34 cellular contexts compared by ENCODE assay signal in the genomic region with DNA sequence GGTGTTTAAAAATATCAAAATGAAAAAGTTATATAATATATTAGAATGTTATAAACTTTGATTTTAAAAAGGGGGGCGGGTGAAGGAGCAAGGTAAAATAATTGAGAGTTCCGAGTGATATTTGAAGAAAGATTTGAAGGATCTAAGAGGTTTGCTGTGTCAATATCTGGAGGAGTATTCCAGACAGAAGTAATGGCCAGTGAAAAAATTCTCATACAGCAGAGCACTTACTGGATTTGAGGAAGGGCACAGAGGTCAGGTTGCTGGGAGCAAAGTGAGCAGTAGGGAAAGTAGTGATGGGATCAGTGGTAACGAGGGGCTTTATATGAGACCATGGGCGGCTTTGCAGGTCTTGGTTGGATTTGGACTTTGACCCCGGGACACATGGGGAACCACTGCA.
"Had no signal": no experiment of that assay in that cellular context is flagged by ENCODE, and none has a peak within 500 bp of the region (broad histone marks: within the 10 kb centered on the region; RNA-seq: fewer than 3 reads in every experiment).

No MANE protein-coding gene starts in this region.

- H3K4me1 ChIP-seq: adrenal gland, body of pancreas, breast epithelium had no signal

- FAIRE-seq: astrocyte, TTC549 had no signal

- H3K27ac ChIP-seq: adrenal gland, body of pancreas, brain microvascular endothelial cell, breast epithelium, VCaP had no signal

- H3K27me3 ChIP-seq: adrenal gland, body of pancreas, brain microvascular endothelial cell, breast epithelium had no signal

- ATAC-seq: activated CD8-positive, alpha-beta T cell treated with anti-CD3 and anti-CD28 coated beads for 36 hours; activated naive CD4-positive, alpha-beta T cell treated with anti-CD3 and anti-CD28 coated beads, Interleukin-2, amount 50 U/mL, for 72 hours; activated T-cell treated with anti-CD3 and anti-CD28 coated beads, Interleukin-2, amount 50 U/mL, for 4 hours; activated T-cell treated with anti-CD3 and anti-CD28 coated beads, Interleukin-2, amount 50 U/mL, for 72 hours; activated T-helper 17 cell treated with anti-CD3 and anti-CD28 coated beads, Interleukin-2, amount 50 U/mL, for 72 hours; body of pancreas had no signal

- H3K36me3 ChIP-seq: adrenal gland, brain microvascular endothelial cell, breast epithelium had no signal

- DNase-seq: activated B cell treated with CpG ODN at 0.5 μM for 24 hours; activated CD4-positive, alpha-beta memory T cell treated with anti-CD3 and anti-CD28 coated beads for 36 hours; activated CD4-positive, alpha-beta T cell treated with anti-CD3 and anti-CD28 coated beads for 4 hours; activated CD4-positive, alpha-beta T cell treated with anti-CD3 and anti-CD28 coated beads, Interleukin-2, amount 10 ng/mL, durations not matched to agents 24 days and 14 days; activated CD4-positive, alpha-beta T cell treated with anti-CD3 and anti-CD28 coated beads, Interleukin-2, amount 50 U/mL, for 1 hour; activated CD4-positive, alpha-beta T cell treated with anti-CD3 and anti-CD28 coated beads, Interleukin-2, amount 50 U/mL, for 4 hours; activated CD4-positive, CD25-positive, alpha-beta regulatory T cell treated with anti-CD3 and anti-CD28 coated beads, Interleukin-2, amount 50 U/mL, for 72 hours; activated CD8-positive, alpha-beta memory T cell treated with anti-CD3 and anti-CD28 coated beads, Interleukin-2, amount 50 U/mL, for 4 hours; activated CD8-positive, alpha-beta T cell treated with anti-CD3 and anti-CD28 coated beads for 36 hours; activated effector memory CD4-positive, alpha-beta T cell treated with anti-CD3 and anti-CD28 coated beads, Interleukin-2, amount 50 U/mL, for 16 hours; activated gamma-delta T cell treated with Interleukin-2 at 50 U/mL for 16 hours; activated naive CD4-positive, alpha-beta T cell; activated naive CD4-positive, alpha-beta T cell treated with anti-CD3 and anti-CD28 coated beads for 36 hours; activated naive CD4-positive, alpha-beta T cell treated with anti-CD3 and anti-CD28 coated beads, Interleukin-2, amount 50 U/mL, for 16 hours; activated naive CD8-positive, alpha-beta T cell treated with anti-CD3 and anti-CD28 coated beads for 36 hours; activated T-cell treated with anti-CD3 and anti-CD28 coated beads for 4 hours; activated T-cell treated with anti-CD3 and anti-CD28 coated beads, Interleukin-2, amount 50 U/mL, for 1 hour; activated T-cell treated with anti-CD3 and anti-CD28 coated beads, Interleukin-2, amount 50 U/mL, for 4 hours; activated T-cell treated with anti-CD3 and anti-CD28 coated beads, Interleukin-2, amount 50 U/mL, for 72 hours; adrenal gland; amniotic stem cell; aorta; body of pancreas; brain microvascular endothelial cell; cerebellar nuclear complex; T-helper 1 cell; T-helper 2 cell; T-helper 9 cell had no signal

- H3K4me3 ChIP-seq: adrenal gland, body of pancreas, breast epithelium had no signal

- H3K9me3 ChIP-seq: adrenal gland, body of pancreas, breast epithelium had no signal
